Comparison of ENCODE assay signal across 19 cellular contexts in genomic region chr2:20471902-20472559, GRCh38.
"Had no signal": no experiment of that assay in that cellular context is flagged by ENCODE, and none has a peak within 500 bp of the region (broad histone marks: within the 10 kb centered on the region; RNA-seq: fewer than 3 reads in every experiment).

No MANE protein-coding gene starts in this region.

- H3K4me3 Mint-ChIP-seq: activated naive CD8-positive, alpha-beta T cell; activated T-cell treated with anti-CD3 and anti-CD28 coated beads, Interleukin-2, amount 50 U/mL, for 4 hours; brain; immature natural killer cell; natural killer cell; stimulated activated naive CD8-positive, alpha-beta T cell treated with anti-CD3 and anti-CD28 coated beads, Interleukin-15, Interleukin-2, amounts not matched to agents 100 ng/mL and 50 ng/mL, for 24 hours; T-helper 17 cell had no signal

- H3K27ac Mint-ChIP-seq: activated naive CD8-positive, alpha-beta T cell; brain; immature natural killer cell; natural killer cell; stimulated activated naive CD8-positive, alpha-beta T cell treated with anti-CD3 and anti-CD28 coated beads, Interleukin-15, Interleukin-2, amounts not matched to agents 100 ng/mL and 50 ng/mL, for 24 hours; T-helper 17 cell had no signal

- H3K27me3 Mint-ChIP-seq: stimulated activated naive CD8-positive, alpha-beta T cell treated with anti-CD3 and anti-CD28 coated beads, Interleukin-15, Interleukin-2, amounts not matched to agents 100 ng/mL and 50 ng/mL, for 24 hours had no signal

- H3K4me3 ChIP-seq: mucosa of descending colon, prostate gland, testis had no signal

- H3K27ac ChIP-seq: testis had no signal

- H3K9me3 Mint-ChIP-seq: activated T-cell treated with anti-CD3 and anti-CD28 coated beads, Interleukin-2, amount 50 U/mL, for 4 hours; immature natural killer cell; natural killer cell; stimulated activated naive CD8-positive, alpha-beta T cell treated with anti-CD3 and anti-CD28 coated beads, Interleukin-15, Interleukin-2, amounts not matched to agents 100 ng/mL and 50 ng/mL, for 24 hours had no signal

- ATAC-seq: activated T-cell treated with anti-CD3 and anti-CD28 coated beads, Interleukin-2, amount 50 U/mL, for 4 hours; left cardiac atrium; mucosa of descending colon; natural killer cell; T-helper 17 cell had no signal

- H3K36me3 Mint-ChIP-seq: activated naive CD8-positive, alpha-beta T cell; brain; natural killer cell had no signal

- DNase-seq: activated CD4-positive, alpha-beta T cell treated with anti-CD3 and anti-CD28 coated beads, Interleukin-2, amount 50 U/mL, for 4 hours; activated CD4-positive, CD25-positive, alpha-beta regulatory T cell; activated gamma-delta T cell; activated T-cell treated with anti-CD3 and anti-CD28 coated beads, Interleukin-2, amount 50 U/mL, for 4 hours; amygdala; dermis blood vessel endothelial cell; erythroblast; immature natural killer cell; left cardiac atrium; mucosa of descending colon; natural killer cell; occipital lobe; stimulated activated CD4-positive, alpha-beta T cell treated with anti-CD3 and anti-CD28 coated beads, Interleukin-4, amount 100 ng/mL, for 1 hour; T-helper 17 cell; testis had no signal

- H3K27me3 ChIP-seq: testis had no signal

- H3K9me3 ChIP-seq: mucosa of descending colon, prostate gland, testis had no signal

- H3K36me3 ChIP-seq: prostate gland had no signal

- H3K4me1 Mint-ChIP-seq: immature natural killer cell, natural killer cell, T-helper 17 cell had no signal
